In genomic region chr12:70052931-70053497, GRCh38 we compare ENCODE assay signal across 9 cellular contexts.
A peak's percentile ranks its signal among the peaks of the same experiment; 100 is the strongest.
DNase-seq lines count a peak whose midpoint lies in the region; ATAC-seq and TF ChIP-seq lines count a peak whose summit lies in the region.
"Had no signal": no experiment of that assay in that cellular context is flagged by ENCODE, and none has a peak within 500 bp of the region (broad histone marks: within the 10 kb centered on the region; RNA-seq: fewer than 3 reads in every experiment).

No MANE protein-coding gene starts in this region.

- intact Hi-C loops in activated CD8-positive, alpha-beta T cell treated with anti-CD3 and anti-CD28 coated beads for 36 hours (cut with micrococcal nuclease) = no loop called here

- CTCF ChIA-PET in WTC11 (lab: Charles Lee) = no interaction called here
- CTCF ChIA-PET in activated CD8-positive, alpha-beta T cell treated with anti-CD3 and anti-CD28 coated beads for 36 hours (lab: Charles Lee) = no interaction called here

- no peaks in the 10 kb centered on the region for H3K9me3 Mint-ChIP-seq in WTC11
- H3K9me3 Mint-ChIP-seq in activated CD8-positive, alpha-beta T cell treated with anti-CD3 and anti-CD28 coated beads for 36 hours = no peaks in the 10 kb centered on the region

- peaks cover 36% of the 10 kb centered on the region for H3K4me1 Mint-ChIP-seq in WTC11
- H3K4me1 Mint-ChIP-seq in activated CD8-positive, alpha-beta T cell treated with anti-CD3 and anti-CD28 coated beads for 36 hours (ENCODE audit: low read depth) = peaks cover 8% of the 10 kb centered on the region

- DNase-seq in SIG-M5 treated with dmso at 0.1 percent for 504 hours (lab: John Stamatoyannopoulos, UW; ENCODE audit: unreplicated experiment) = peak; percentile 69
- no peak for DNase-seq in SIG-M5 (lab: John Stamatoyannopoulos, UW)
- no peak for DNase-seq in WTC11 (ENCODE audit: low spot score)
- peak; percentile 31 for DNase-seq in iPS-NIHi11 (ENCODE audit: low spot score)
- DNase-seq in ureter (ENCODE audit: low spot score) = peak; percentile 63
- no peak for DNase-seq in NCI-H1417 (lab: John Stamatoyannopoulos, UW)
- no peak for DNase-seq in SHP77 treated with DMSO at 0.1 percent for 48 hours (lab: John Stamatoyannopoulos, UW)
- DNase-seq in activated CD8-positive, alpha-beta T cell treated with anti-CD3 and anti-CD28 coated beads for 36 hours = no peak
- DNase-seq: NCI-H1092 treated with DMSO at 0.1 percent for 48 hours had no signal

- H3K4me3 Mint-ChIP-seq in WTC11 = no peak overlapping the region
- H3K4me3 Mint-ChIP-seq in activated CD8-positive, alpha-beta T cell treated with anti-CD3 and anti-CD28 coated beads for 36 hours = no peak overlapping the region

- ATAC-seq in WTC11 = no peak
- ATAC-seq in activated CD8-positive, alpha-beta T cell treated with anti-CD3 and anti-CD28 coated beads for 36 hours = no peak

- no peak for TF ChIP-seq CTCF in WTC11 (IDR thresholded peaks at IDR 0.05)
- no peak for TF ChIP-seq CTCF in activated CD8-positive, alpha-beta T cell treated with anti-CD3 and anti-CD28 coated beads for 36 hours (IDR thresholded peaks at IDR 0.05)

- no peaks in the 10 kb centered on the region for H3K36me3 Mint-ChIP-seq in WTC11
- no peaks in the 10 kb centered on the region for H3K36me3 Mint-ChIP-seq in activated CD8-positive, alpha-beta T cell treated with anti-CD3 and anti-CD28 coated beads for 36 hours (ENCODE audit: low read depth)

- H3K27me3 Mint-ChIP-seq in WTC11 (ENCODE audit: low read depth) = no peaks in the 10 kb centered on the region
- H3K27me3 Mint-ChIP-seq in activated CD8-positive, alpha-beta T cell treated with anti-CD3 and anti-CD28 coated beads for 36 hours = peaks cover 2% of the 10 kb centered on the region

- POLR2A ChIA-PET in WTC11 (lab: Charles Lee) = no interaction called here
- POLR2A ChIA-PET in activated CD8-positive, alpha-beta T cell treated with anti-CD3 and anti-CD28 coated beads for 36 hours (lab: Charles Lee) = no interaction called here

- H3K27ac Mint-ChIP-seq in WTC11 = no peak overlapping the region
- H3K27ac Mint-ChIP-seq in activated CD8-positive, alpha-beta T cell treated with anti-CD3 and anti-CD28 coated beads for 36 hours = no peak overlapping the region

TF ChIP-seq in WTC11, 78 proteins besides CTCF, POLR2A, EP300 and RAD21:
- TF ChIP-seq GABPB1 (CRISPR knock-in tag; IDR thresholded peaks at IDR 0.05) = peak; percentile 89
- TF ChIP-seq CREB1 (CRISPR knock-in tag; IDR thresholded peaks at IDR 0.05) = no peak
TF ChIP-seq in WTC11: peak in this region for 1.

Comparison
In these comparisons a context has a peak if more than half of its experiments do, and no peak if none do; other contexts are left out.
1. DNase-seq: peak in SIG-M5 treated with dmso at 0.1 percent for 504 hours (single experiment), iPS-NIHi11 (single experiment) and ureter (single experiment); none in SIG-M5 (single experiment), WTC11 (single experiment), NCI-H1417 (0 of 3), SHP77 treated with DMSO at 0.1 percent for 48 hours (single experiment) and activated CD8-positive, alpha-beta T cell treated with anti-CD3 and anti-CD28 coated beads for 36 hours (single experiment).